ENCODE assay signal across 29 cellular contexts in genomic region chr11:111391328-111392124, GRCh38. TPM values are rescaled to one million over a fixed set of nuclear protein-coding genes. Genes with fewer than 3 reads are reported as not detected.
DNase-seq lines count a peak whose midpoint lies in the region; ATAC-seq, FAIRE-seq and TF ChIP-seq lines count a peak whose summit lies in the region.
"Had no signal": no experiment of that assay in that cellular context is flagged by ENCODE, and none has a peak within 500 bp of the region (broad histone marks: within the 10 kb centered on the region; RNA-seq: fewer than 3 reads in every experiment).

No MANE protein-coding gene starts in this region.

- TF ChIP-seq EP300 in GM12878 (IDR thresholded peaks at IDR 0.05; ENCODE audit: borderline replicate concordance in 1 of 2, control insufficient read depth in 1 of 2, low read depth in 2 of 2, low read length in 2 of 2) = no peak

- BruUV-seq in GM12878 (replicated peaks; lab: Mats Ljungman, UMichigan) = no TSS peak

- TF ChIP-seq RAD21 in GM12878 (IDR thresholded peaks at IDR 0.05; ENCODE audit: insufficient read depth, low read depth, low read length) = no peak

- no peak for TF ChIP-seq POLR2A in GM12892 (IDR thresholded peaks at IDR 0.05; ENCODE audit: low read depth, low read length)
- TF ChIP-seq POLR2A in GM12878 (IDR thresholded peaks at IDR 0.05; ENCODE audit: low read depth, low read length) = no peak

- H3K9ac ChIP-seq in GM12878 (ENCODE audit: control insufficient read depth, insufficient read depth, low read length) (no peak overlapping the region), GM23248 (no peak overlapping the region)

- peak overlapping the region; percentile 43 for H3K27ac Mint-ChIP-seq in stimulated activated memory B cell treated with anti-CD40 and anti-IgM and Interleukin-4, amounts not matched to agents 10 μg/mL and 1 μg/mL and 100 μg/mL, for 72 hours
- H3K27ac Mint-ChIP-seq in activated T-cell treated with anti-CD3 and anti-CD28 coated beads, Interleukin-2, amount 50 U/mL, for 24 hours = no peak overlapping the region
- H3K27ac Mint-ChIP-seq in activated naive CD4-positive, alpha-beta T cell treated with anti-CD3 and anti-CD28 coated beads, Interleukin-2, amount 10 ng/mL, durations not matched to agents 7 days and 5 days = no peak overlapping the region
- H3K27ac Mint-ChIP-seq: T-cell had no signal

- H3K36me3 ChIP-seq in GM12878 (ENCODE audit: control insufficient read depth in 2 of 2, insufficient read depth in 2 of 2, low read length in 1 of 2) (no peaks in the 10 kb centered on the region), GM23248 (ENCODE audit: low read depth) (no peaks in the 10 kb centered on the region)
- H3K36me3 ChIP-seq: MG63 had no signal

- in situ Hi-C loops in GM12878 (cut with MboI) = no loop called here
- in situ Hi-C loops in GM23248 (cut with MboI) = no loop called here

- FAIRE-seq in GM12892 (lab: Jason Lieb, UNC) (peak; percentile 44), GM12878 (lab: Jason Lieb, UNC) (no peak)
- FAIRE-seq: D721Med had no signal

- peaks cover 53% of the 10 kb centered on the region for H3K4me1 Mint-ChIP-seq in stimulated activated memory B cell treated with anti-CD40 and anti-IgM and Interleukin-4, amounts not matched to agents 10 μg/mL and 1 μg/mL and 100 μg/mL, for 72 hours
- peaks cover 24% of the 10 kb centered on the region for H3K4me1 Mint-ChIP-seq in activated T-cell treated with anti-CD3 and anti-CD28 coated beads, Interleukin-2, amount 50 U/mL, for 24 hours (ENCODE audit: low read depth)
- H3K4me1 Mint-ChIP-seq in activated naive CD4-positive, alpha-beta T cell treated with anti-CD3 and anti-CD28 coated beads, Interleukin-2, amount 10 ng/mL, durations not matched to agents 7 days and 5 days = peaks cover 11% of the 10 kb centered on the region

- no peaks in the 10 kb centered on the region for H4K20me1 ChIP-seq in GM12878 (ENCODE audit: control insufficient read depth, insufficient read depth)
- H4K20me1 ChIP-seq in GM23248 (ENCODE audit: insufficient read depth) = no peaks in the 10 kb centered on the region

- H3K4me3 Mint-ChIP-seq in stimulated activated memory B cell treated with anti-CD40 and anti-IgM and Interleukin-4, amounts not matched to agents 10 μg/mL and 1 μg/mL and 100 μg/mL, for 72 hours = no peak overlapping the region
- H3K4me3 Mint-ChIP-seq in activated T-cell treated with anti-CD3 and anti-CD28 coated beads, Interleukin-2, amount 50 U/mL, for 24 hours = no peak overlapping the region
- H3K4me3 Mint-ChIP-seq in activated naive CD4-positive, alpha-beta T cell treated with anti-CD3 and anti-CD28 coated beads, Interleukin-2, amount 10 ng/mL, durations not matched to agents 7 days and 5 days = no peak overlapping the region
- H3K4me3 Mint-ChIP-seq: T-cell had no signal

- peaks cover 27% of the 10 kb centered on the region for H3K4me1 ChIP-seq in GM12878 (ENCODE audit: control insufficient read depth, insufficient read depth, low read length)
- H3K4me1 ChIP-seq in GM23248 (ENCODE audit: insufficient read depth) = no peaks in the 10 kb centered on the region

- ATAC-seq in HG03521 (IDR thresholded peaks at IDR 0.05; ENCODE audit: unreplicated experiment) (peak; percentile 68), GM12878 (no peak)
- no peak for ATAC-seq in stimulated activated memory B cell treated with anti-CD40 and anti-IgM and Interleukin-4, amounts not matched to agents 10 μg/mL and 1 μg/mL and 100 μg/mL, for 72 hours
- ATAC-seq: PC-3, SK-N-SH treated with all-trans-retinoic acid at 6 μM for 48 hours, T-cell had no signal

- H3K9me3 ChIP-seq in GM12878 (replicated peaks; ENCODE audit: control insufficient read depth, insufficient read depth, low read length) (no peaks in the 10 kb centered on the region), GM23248 (ENCODE audit: low read depth) (no peaks in the 10 kb centered on the region)
- H3K9me3 ChIP-seq: MG63 had no signal

- no peaks in the 10 kb centered on the region for H3K9me3 Mint-ChIP-seq in stimulated activated memory B cell treated with anti-CD40 and anti-IgM and Interleukin-4, amounts not matched to agents 10 μg/mL and 1 μg/mL and 100 μg/mL, for 72 hours
- H3K9me3 Mint-ChIP-seq in activated T-cell treated with anti-CD3 and anti-CD28 coated beads, Interleukin-2, amount 50 U/mL, for 24 hours = peaks cover 3% of the 10 kb centered on the region
- peaks cover 4% of the 10 kb centered on the region for H3K9me3 Mint-ChIP-seq in activated naive CD4-positive, alpha-beta T cell treated with anti-CD3 and anti-CD28 coated beads, Interleukin-2, amount 10 ng/mL, durations not matched to agents 7 days and 5 days
- H3K9me3 Mint-ChIP-seq: T-cell had no signal

- no peaks in the 10 kb centered on the region for H3K36me3 Mint-ChIP-seq in stimulated activated memory B cell treated with anti-CD40 and anti-IgM and Interleukin-4, amounts not matched to agents 10 μg/mL and 1 μg/mL and 100 μg/mL, for 72 hours
- no peaks in the 10 kb centered on the region for H3K36me3 Mint-ChIP-seq in activated T-cell treated with anti-CD3 and anti-CD28 coated beads, Interleukin-2, amount 50 U/mL, for 24 hours (ENCODE audit: low read depth)
- H3K36me3 Mint-ChIP-seq in activated naive CD4-positive, alpha-beta T cell treated with anti-CD3 and anti-CD28 coated beads, Interleukin-2, amount 10 ng/mL, durations not matched to agents 7 days and 5 days = no peaks in the 10 kb centered on the region
- H3K36me3 Mint-ChIP-seq: T-cell had no signal

- no peaks in the 10 kb centered on the region for H3K27me3 Mint-ChIP-seq in stimulated activated memory B cell treated with anti-CD40 and anti-IgM and Interleukin-4, amounts not matched to agents 10 μg/mL and 1 μg/mL and 100 μg/mL, for 72 hours
- H3K27me3 Mint-ChIP-seq in activated T-cell treated with anti-CD3 and anti-CD28 coated beads, Interleukin-2, amount 50 U/mL, for 24 hours = peaks cover 2% of the 10 kb centered on the region
- no peaks in the 10 kb centered on the region for H3K27me3 Mint-ChIP-seq in activated naive CD4-positive, alpha-beta T cell treated with anti-CD3 and anti-CD28 coated beads, Interleukin-2, amount 10 ng/mL, durations not matched to agents 7 days and 5 days

- TF ChIP-seq CTCF in GM12878 (IDR thresholded peaks at IDR 0.05 in 2 of 3, conservative IDR thresholded peaks at IDR 0.05 in 1 of 3; ENCODE audit: control insufficient read depth in 2 of 3, extremely low read depth in 1 of 3, insufficient read depth in 1 of 3, low read depth in 3 of 3, low read length in 3 of 3) = no peak

- H3K4me3 ChIP-seq in GM12878 = no peak overlapping the region
- H3K4me3 ChIP-seq in GM23248 = no peak overlapping the region
- H3K4me3 ChIP-seq: MG63 had no signal

- DNase-seq in GM12892 (ENCODE audit: insufficient read length) (no peak), GM12878 (ENCODE audit: low read depth, low spot score) (no peak), NCI-H128 (lab: John Stamatoyannopoulos, UW; ENCODE audit: unreplicated experiment) (no peak), GM23248 (no peak)
- no peak for DNase-seq in activated T-cell treated with anti-CD3 and anti-CD28 coated beads, Interleukin-2, amount 50 U/mL, for 24 hours
- DNase-seq in activated naive CD4-positive, alpha-beta T cell treated with anti-CD3 and anti-CD28 coated beads, Interleukin-2, amount 10 ng/mL, durations not matched to agents 7 days and 5 days = no peak
- DNase-seq: C1 segment of cervical spinal cord, DMS79, GOT3, IMR-90, Kasumi-1, MG63, NCI-H1048, NCI-H1436 treated with DMSO at 0.1 percent for 48 hours, NCI-H2029, NCI-H2171 treated with DMSO at 0.1 percent for 48 hours, NCI-H510A, NCI-H748 treated with DMSO at 0.1 percent for 48 hours, PC-3, RPMI8226, SIG-M5, T-cell had no signal

- H3K4me2 ChIP-seq in GM12878 (ENCODE audit: control insufficient read depth, insufficient read depth) = no peak overlapping the region
- no peak overlapping the region for H3K4me2 ChIP-seq in GM23248 (ENCODE audit: unreplicated experiment)

- SMC1A ChIA-PET in GM12878 (lab: Charles Lee; ENCODE audit: uncharacterized antibody, unreplicated experiment) = interaction anchor here (1.1 to 4.2 kb wide), 3 partner anchors 14 to 25 kb away, joined by 3 to 23 read pairs (median 8); no protein-coding TSS in a partner anchor

- intact Hi-C loops in GM12878 (cut with micrococcal nuclease; ENCODE audit: unreplicated experiment) = no loop called here

- POLR2A ChIA-PET in GM12878 (lab: Charles Lee) = interaction anchor here (1.3 to 1.4 kb wide), 2 partner anchors 9 to 22 kb away, joined by 3 read pairs; no protein-coding TSS in a partner anchor

- H3K27ac ChIP-seq in GM12878 (ENCODE audit: control insufficient read depth, insufficient read depth) (no peak overlapping the region), GM23248 (no peak overlapping the region)
- H3K27ac ChIP-seq: HL-60 had no signal

- no peaks in the 10 kb centered on the region for H3F3A ChIP-seq in GM23248 (ENCODE audit: insufficient read depth)

- no peaks in the 10 kb centered on the region for H3K9me2 ChIP-seq in GM23248 (ENCODE audit: insufficient read depth)

- H2AFZ ChIP-seq in GM12878 (ENCODE audit: control insufficient read depth, low read depth, low read length) (no peak overlapping the region), GM23248 (no peak overlapping the region)

- RAD21 ChIA-PET in GM12878 (lab: Charles Lee; ENCODE audit: unreplicated experiment) = interaction anchor here (0.7 to 1.6 kb wide), 4 partner anchors 18 to 25 kb away, joined by 3 to 4 read pairs (median 4); no protein-coding TSS in a partner anchor

- CTCF ChIA-PET in GM12878 (lab: Yijun Ruan, JAX) = interaction anchor here (0.8 to 1.3 kb wide), 2 partner anchors 31 to 35 kb away, joined by 3 to 4 read pairs; no protein-coding TSS in a partner anchor
- CTCF ChIA-PET in activated naive CD4-positive, alpha-beta T cell treated with anti-CD3 and anti-CD28 coated beads, Interleukin-2, amount 10 ng/mL, durations not matched to agents 7 days and 5 days (lab: Charles Lee) = no interaction called here

- H3K27me3 ChIP-seq in GM12878 (replicated peaks in 1 of 2; ENCODE audit: control insufficient read depth in 2 of 2, insufficient read depth in 2 of 2, low read length in 1 of 2) (no peaks in the 10 kb centered on the region), GM23248 (replicated peaks; ENCODE audit: insufficient read depth) (peaks cover 43% of the 10 kb centered on the region)
- H3K27me3 ChIP-seq: MG63 had no signal

- WGBS in GM12878 (ENCODE audit: insufficient coverage, insufficient replicate concordance, low lambda C conversion rate, missing lambda C conversion rate) = 94% methylated on average over 13 of the region's 13 CpGs
- 70 to 74% methylated on average over 13 of the region's 13 CpGs for WGBS in GM23248 (ENCODE audit: low coverage in 1 of 2, low lambda C conversion rate in 2 of 2, missing lambda C conversion rate in 2 of 2), 2 experiments

- H3K79me2 ChIP-seq in GM12878 (ENCODE audit: control insufficient read depth, insufficient read depth, low read length) = no peaks in the 10 kb centered on the region
- no peaks in the 10 kb centered on the region for H3K79me2 ChIP-seq in GM23248 (ENCODE audit: insufficient read depth)

RNA-seq across cellular contexts. Expression of gene POU2AF1, which starts 12.5 kb away (rescaled TPM):
- 151 TPM for polyA plus RNA-seq in GM12892 (2012; ENCODE audit: missing spikeins)
- 165 and 176 TPM in 2 replicates for total RNA-seq in GM12878 (2013; cell fraction: nucleolus; rRNA removed)
- total RNA-seq in GM12878 (2014; rRNA removed) (28.7 and 31.2 TPM in 2 replicates), GM12878 (2014; rRNA removed; fragmentation: Illumina TruSeq; extraction: Trizol) (31.9 and 35.1 TPM in 2 replicates), GM12878 (2021) (165 and 169 TPM in 2 replicates)
- polyA plus RNA-seq in GM12878 (2011; ENCODE audit: low read depth) = 175 TPM
- polyA plus RNA-seq in GM12878 (2011; rRNA removed) (34.5 and 61.7 TPM in 2 replicates), GM12878 (2014; fragmentation: Illumina TruSeq; extraction: Trizol) (97.7 and 107 TPM in 2 replicates), GM12878 (2014; fragmentation: Nextera tagmentation; extraction: Ambion mirVana) (10 to 100 TPM; 13.1 to 92.7 TPM), GM12878 (2014; rRNA removed) (93.5 and 128 TPM in 2 replicates), GM12878 (2016; fragmentation: Nextera tagmentation; extraction: Ambion mirVana) (10 to 100 TPM; 71.3 to 79.7 TPM), GM23248 (2016; fragmentation: Nextera tagmentation; extraction: Ambion mirVana) (0.09 and 0.16 TPM in 2 replicates)
- 57.8 and 71.0 TPM in 2 replicates for polyA plus RNA-seq in GM12878 (2011; cell fraction: cytosol; rRNA removed)
- polyA plus RNA-seq in GM12878 (2011; cell fraction: nucleus; rRNA removed) = 98.1 and 141 TPM in 2 replicates
- polyA plus RNA-seq in GM12878 (2012) = 246 and 275 TPM in 2 replicates
- 70.5 and 86.6 TPM in 2 replicates for polyA minus RNA-seq in GM12878 (2011; rRNA and poly(A)+ RNA removed)
- polyA minus RNA-seq in GM12878 (2011; cell fraction: cytosol; rRNA and poly(A)+ RNA removed) = 55.2 and 55.6 TPM in 2 replicates
- polyA minus RNA-seq in GM12878 (2011; cell fraction: nucleus; rRNA and poly(A)+ RNA removed) = 48.6 and 100 TPM in 2 replicates
- total RNA-seq in GM23248 (2014; rRNA removed; shearing (Covaris generic)) = 0.11 TPM in 1 of 2 replicates, not detected in the other
- total RNA-seq: A673, HT1080, IMR-90, PC-3 had no signal
- polyA plus RNA-seq: IMR-90 had no signal

Comparison
In these comparisons a context has a peak if more than half of its experiments do, and no peak if none do; other contexts are left out.
1. RNA of gene POU2AF1, which starts 12.5 kb away (total RNA-seq): 28.7 to 176 TPM in GM12878; 0.11 TPM in GM23248; every median in the first group is over 10 times any median in the second.